9 cellular contexts compared by ENCODE assay signal in genomic region chr5:138247800-138248199, GRCh38. TPM values are rescaled to one million over a fixed set of nuclear protein-coding genes. Genes with fewer than 3 reads are reported as not detected.
"Had no signal": no experiment of that assay in that cellular context is flagged by ENCODE, and none has a peak within 500 bp of the region (broad histone marks: within the 10 kb centered on the region; RNA-seq: fewer than 3 reads in every experiment).

No MANE protein-coding gene starts in this region.

RNA-seq across cellular contexts. Expression of gene GFRA3, which starts 26.6 kb away (rescaled TPM):
- total RNA-seq: left lobe of liver; lung microvascular endothelial cell; mammary epithelial cell; mesenteric fat pad; mononuclear cell; myocyte; naive thymus-derived CD4-positive, alpha-beta T cell had no signal
- polyA plus RNA-seq: immature natural killer cell; keratinocyte; mammary epithelial cell; naive thymus-derived CD4-positive, alpha-beta T cell had no signal
